Comparison of ENCODE assay signal across 27 cellular contexts in the genomic region with DNA sequence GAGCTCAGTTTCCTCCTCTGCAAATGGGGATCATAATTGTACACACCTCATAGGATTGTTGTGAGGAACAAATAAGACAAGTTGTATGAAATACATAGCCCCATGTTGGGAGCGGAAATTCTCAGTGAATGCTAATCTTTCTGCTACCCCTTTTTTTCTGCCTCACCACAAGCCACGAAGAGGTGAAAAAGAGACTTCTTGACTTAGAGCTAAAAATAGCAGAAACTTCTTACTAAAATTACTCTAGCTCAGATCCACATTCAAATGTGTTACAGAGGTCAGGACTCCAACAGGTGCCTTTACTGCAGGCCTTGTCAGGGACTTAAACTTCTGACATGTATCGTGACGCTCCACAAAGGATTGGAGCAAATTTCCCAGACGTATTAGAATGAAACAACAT.
A peak's percentile ranks its signal among the peaks of the same experiment; 100 is the strongest.
DNase-seq lines count a peak whose midpoint lies in the region; ATAC-seq, FAIRE-seq and TF ChIP-seq lines count a peak whose summit lies in the region.
"Had no signal": no experiment of that assay in that cellular context is flagged by ENCODE, and none has a peak within 500 bp of the region (broad histone marks: within the 10 kb centered on the region; RNA-seq: fewer than 3 reads in every experiment).

No MANE protein-coding gene starts in this region.

- no peaks in the 10 kb centered on the region for H3K9me2 ChIP-seq in Loucy (replicated peaks; ENCODE audit: low read depth, low read length)

- TF ChIP-seq POLR2A in K562 (conservative IDR thresholded peaks at IDR 0.05), result no peak

- H3K9me1 ChIP-seq in K562 (ENCODE audit: control insufficient read depth, insufficient read depth, low read length), result no peaks in the 10 kb centered on the region

- H3K4me1 ChIP-seq in Loucy (ENCODE audit: insufficient read depth, low read length, poor library complexity, severe bottlenecking) (peaks cover 14% of the 10 kb centered on the region), K562 (replicated peaks in 1 of 2; ENCODE audit: control insufficient read depth in 2 of 2, insufficient read depth in 2 of 2, low read length in 2 of 2) (no peaks in the 10 kb centered on the region)
- H3K4me1 ChIP-seq: esophagus squamous epithelium had no signal

- intact Hi-C loops in K562 (cut with micrococcal nuclease), result no loop called here

- DNase-seq in GM12864 (ENCODE audit: low read depth), result peak; percentile 1
- no peak for DNase-seq in K562 (ENCODE audit: extremely low read depth in 1 of 4, low spot score in 3 of 4)
- no peak for DNase-seq in medulla oblongata (ENCODE audit: extremely low spot score)
- DNase-seq in NCI-H187 treated with DMSO at 0.1 percent for 48 hours (lab: John Stamatoyannopoulos, UW), result no peak
- DNase-seq: activated B cell treated with CpG ODN at 0.5 μM for 24 hours; activated CD4-positive, alpha-beta T cell treated with anti-CD3 and anti-CD28 coated beads, Interleukin-2, amount 50 U/mL, for 1 hour; central memory CD4-positive, alpha-beta T cell; DND-41; esophagus squamous epithelium; foreskin melanocyte; GM23248; NCI-H1105; NCI-H2029 treated with DMSO at 0.1 percent for 48 hours; NCI-H2227 treated with DMSO at 0.1 percent for 48 hours; NCI-H526 treated with DMSO at 0.1 percent for 48 hours; right cardiac atrium; SJCRH30; substantia nigra; T1000 had no signal

- H3K36me3 ChIP-seq in Loucy (ENCODE audit: insufficient read depth, low read length) (no peaks in the 10 kb centered on the region), K562 (ENCODE audit: control insufficient read depth, insufficient read depth, low read length) (no peaks in the 10 kb centered on the region)
- H3K36me3 ChIP-seq: neural progenitor cell, SJCRH30 had no signal

- H2AFZ ChIP-seq in Loucy (ENCODE audit: low read length) (no peak overlapping the region), K562 (ENCODE audit: low read depth, low read length) (no peak overlapping the region)
- H2AFZ ChIP-seq: GM23248, neural progenitor cell had no signal

- in situ Hi-C loops in K562 (cut with MboI), result no loop called here

- no peaks in the 10 kb centered on the region for H3F3A ChIP-seq in Loucy (ENCODE audit: low read depth)

- FAIRE-seq in K562 (lab: Jason Lieb, UNC), result no peak
- FAIRE-seq: endometrium, GM12892 had no signal

- WGBS in K562 (ENCODE audit: insufficient coverage, low coverage, missing lambda C conversion rate), result 33% methylated on average over 5 of the region's 5 CpGs

- TF ChIP-seq RAD21 in K562 (CRISPR knock-in tag; conservative IDR thresholded peaks at IDR 0.05 in 1 of 2, IDR thresholded peaks at IDR 0.05 in 1 of 2), result no peak

- H3K27me3 ChIP-seq in Loucy (ENCODE audit: insufficient read depth, low read length, poor library complexity, severe bottlenecking), result no peaks in the 10 kb centered on the region
- no peaks in the 10 kb centered on the region for H3K27me3 ChIP-seq in K562 (ENCODE audit: control insufficient read depth in 2 of 2, insufficient read depth in 2 of 2, low read length in 2 of 2)
- H3K27me3 ChIP-seq: esophagus squamous epithelium, neural progenitor cell, SJCRH30 had no signal

- no peaks in the 10 kb centered on the region for H4K20me1 ChIP-seq in Loucy (ENCODE audit: insufficient read depth, low read length, poor library complexity, severe bottlenecking)
- H4K20me1 ChIP-seq in K562 (replicated peaks; ENCODE audit: control insufficient read depth, insufficient read depth, low read length), result no peaks in the 10 kb centered on the region

- H3K79me2 ChIP-seq in Loucy (ENCODE audit: insufficient read depth, low read length) (no peaks in the 10 kb centered on the region), K562 (ENCODE audit: control insufficient read depth, insufficient read depth, low read length) (no peaks in the 10 kb centered on the region)

- H3K9me3 ChIP-seq in Loucy (ENCODE audit: insufficient read depth, low read depth, low read length), result no peaks in the 10 kb centered on the region
- H3K9me3 ChIP-seq in K562 (replicated peaks; ENCODE audit: control insufficient read depth, insufficient read depth, low read depth, low read length), result no peaks in the 10 kb centered on the region
- H3K9me3 ChIP-seq: esophagus squamous epithelium, SJCRH30 had no signal

- no TSS peak for BruUV-seq in K562 (replicated peaks; lab: Mats Ljungman, UMichigan)

- CTCF ChIA-PET in K562 (lab: Yijun Ruan, JAX; ENCODE audit: low intra/inter-chr PET ratio), result no interaction called here

- POLR2A ChIA-PET in K562 (lab: Yijun Ruan, JAX), result interaction anchor here (0.6 kb wide), 1 partner anchor 244 kb away, joined by 3 read pairs; no protein-coding TSS in a partner anchor

- H3K4me2 ChIP-seq in Loucy (ENCODE audit: low read depth, low read length, poor library complexity, severe bottlenecking), result peak overlapping the region; percentile 39
- no peak overlapping the region for H3K4me2 ChIP-seq in K562 (ENCODE audit: insufficient read depth, low read length)
- H3K4me2 ChIP-seq: neural progenitor cell had no signal

- TF ChIP-seq CTCF in GM12864 (IDR thresholded peaks at IDR 0.05; ENCODE audit: low read depth, low read length, missing control alignments) (no peak), Loucy (conservative IDR thresholded peaks at IDR 0.05; ENCODE audit: low read length) (no peak), K562 (IDR thresholded peaks at IDR 0.05 in 2 of 3, conservative IDR thresholded peaks at IDR 0.05 in 1 of 3; ENCODE audit: insufficient read depth in 2 of 3, low read depth in 1 of 3, low read length in 3 of 3) (no peak)

- no peak overlapping the region for H3K27ac ChIP-seq in K562 (ENCODE audit: extremely low read depth, low read depth, low read length)
- H3K27ac ChIP-seq: esophagus squamous epithelium, GM23248, HL-60, neural progenitor cell, SJCRH30 had no signal

- H3K4me3 ChIP-seq in GM12864 (ENCODE audit: low read depth, low read length) (no peak overlapping the region), Loucy (ENCODE audit: low read length, poor library complexity, severe bottlenecking) (no peak overlapping the region), K562 (no peak overlapping the region)
- H3K4me3 ChIP-seq: esophagus squamous epithelium, GM23248, lung, neural progenitor cell, SJCRH30 had no signal

- no peak overlapping the region for H3K9ac ChIP-seq in Loucy (ENCODE audit: low read depth, low read length, poor library complexity, severe bottlenecking)
- no peak overlapping the region for H3K9ac ChIP-seq in K562 (ENCODE audit: insufficient read depth in 1 of 2, low read depth in 2 of 2, low read length in 2 of 2)
- H3K9ac ChIP-seq: GM23248, neural progenitor cell had no signal

- ATAC-seq in GM18511 (IDR thresholded peaks at IDR 0.05; ENCODE audit: unreplicated experiment) (peak; percentile 56), K562 (no peak), GM18498 (IDR thresholded peaks at IDR 0.05; ENCODE audit: unreplicated experiment) (no peak)
- ATAC-seq: right cardiac atrium had no signal

- TF ChIP-seq EP300 in K562 (IDR thresholded peaks at IDR 0.05; ENCODE audit: low read length), result no peak

TF ChIP-seq in K562, 482 proteins besides CTCF, POLR2A, EP300 and RAD21:
- TF ChIP-seq ZNF239 (CRISPR knock-in tag; IDR thresholded peaks at IDR 0.05), result peak; percentile 76
- TF ChIP-seq ZNF699 (CRISPR knock-in tag; IDR thresholded peaks at IDR 0.05; ENCODE audit: insufficient replicate concordance), result no peak
TF ChIP-seq in K562: peak in this region for 1.
